Comparison of ENCODE assay signal across 15 cellular contexts in genomic region chr15:37130356-37130755, GRCh38. TPM values are rescaled to one million over a fixed set of nuclear protein-coding genes. Genes with fewer than 3 reads are reported as not detected.
DNase-seq lines count a peak whose midpoint lies in the region; ATAC-seq and TF ChIP-seq lines count a peak whose summit lies in the region.
"Had no signal": no experiment of that assay in that cellular context is flagged by ENCODE, and none has a peak within 500 bp of the region (broad histone marks: within the 10 kb centered on the region; RNA-seq: fewer than 3 reads in every experiment).

No MANE protein-coding gene starts in this region.

- no peak for TF ChIP-seq CTCF in SK-N-SH (IDR thresholded peaks at IDR 0.05)

- intact Hi-C loops in right cardiac atrium (cut with DNase I) = loop anchor here in 3 of 4 donors (5.0 to 10.0 kb wide), 3 partner anchors 246 to 626 kb away; no protein-coding TSS in a partner anchor

- peak in 1 of 2 experiments; percentile 31; a peak in 1 of 4 replicates for TF ChIP-seq EP300 in SK-N-SH (IDR thresholded peaks at IDR 0.05; ENCODE audit: borderline replicate concordance in 1 of 2, low read depth in 1 of 2, low read length in 1 of 2)

- H3K56ac ChIP-seq in mesendoderm (ENCODE audit: low read length) = no peak overlapping the region

- H3K4me2 ChIP-seq in SK-N-SH (no peak overlapping the region), mesendoderm (ENCODE audit: low read length) (no peak overlapping the region)

- no peaks in the 10 kb centered on the region for H3K79me1 ChIP-seq in mesendoderm (ENCODE audit: low read length)

- no peak overlapping the region for H3K9ac ChIP-seq in SK-N-SH
- no peak overlapping the region for H3K9ac ChIP-seq in mesendoderm (ENCODE audit: low read length)

- H3K9me2 ChIP-seq in SK-N-SH = no peaks in the 10 kb centered on the region

- DNase-seq in NCI-H82 (lab: John Stamatoyannopoulos, UW) = peak; percentile 21
- no peak for DNase-seq in NCI-H82 treated with DMSO at 0.1 percent for 48 hours (lab: John Stamatoyannopoulos, UW; ENCODE audit: unreplicated experiment)
- DNase-seq in SK-N-SH = no peak
- DNase-seq in mesendoderm = peak; percentile 77
- no peak for DNase-seq in effector CD8-positive, alpha-beta T cell (lab: John Stamatoyannopoulos, UW)
- no peak for DNase-seq in NCI-H187 treated with DMSO at 0.1 percent for 48 hours (lab: John Stamatoyannopoulos, UW)
- DNase-seq in right cardiac atrium = no peak
- DNase-seq in ureter (ENCODE audit: low spot score) = no peak
- DNase-seq: Calu3, DMS 273 treated with DMSO at 0.1 percent for 48 hours, GOT3, H9 had no signal

- H3K9me3 ChIP-seq in SK-N-SH = no peaks in the 10 kb centered on the region
- H3K9me3 ChIP-seq in right cardiac atrium (ENCODE audit: control insufficient read depth, low read length) = no peaks in the 10 kb centered on the region

- H2BK5ac ChIP-seq in mesendoderm (ENCODE audit: low read length) = no peak overlapping the region

- H4K20me1 ChIP-seq in SK-N-SH (ENCODE audit: insufficient read depth) = no peaks in the 10 kb centered on the region

- H3K4me1 ChIP-seq in SK-N-SH (ENCODE audit: control insufficient read depth in 1 of 2, insufficient read depth in 2 of 2, low read depth in 1 of 2, low read length in 1 of 2) (peaks cover 6 to 50% of the 10 kb centered on the region in 2 experiments; a peak in 2 of 4 replicates), mesendoderm (ENCODE audit: control insufficient read depth, low read depth, low read length) (no peaks in the 10 kb centered on the region), right cardiac atrium (ENCODE audit: control insufficient read depth, insufficient read depth, low read length) (no peaks in the 10 kb centered on the region)

- H3K79me2 ChIP-seq in SK-N-SH (ENCODE audit: insufficient read depth) (no peaks in the 10 kb centered on the region), mesendoderm (ENCODE audit: control insufficient read depth, insufficient read depth, low read length) (no peaks in the 10 kb centered on the region)

- no peak overlapping the region for H3K4ac ChIP-seq in mesendoderm (ENCODE audit: low read depth, low read length)

- H2BK15ac ChIP-seq in mesendoderm (replicated peaks; ENCODE audit: low read depth) = no peak overlapping the region

- CTCF ChIA-PET in SK-N-SH (lab: Yijun Ruan, JAX) = interaction anchor here (1.6 to 3.2 kb wide), 3 partner anchors 21 to 751 kb away, joined by 5 to 9 read pairs (median 7); no protein-coding TSS in a partner anchor

- no peak overlapping the region for H3K4me3 ChIP-seq in SK-N-SH (ENCODE audit: low read depth in 2 of 2, low read length in 1 of 2)
- H3K4me3 ChIP-seq in mesendoderm (ENCODE audit: low read length) = no peak overlapping the region
- H3K4me3 ChIP-seq in right cardiac atrium (ENCODE audit: low read length) = no peak overlapping the region
- H3K4me3 ChIP-seq: GM12878 had no signal

- H3K23ac ChIP-seq in mesendoderm (ENCODE audit: low read length) = no peak overlapping the region

- peaks cover 18% of the 10 kb centered on the region for H3F3A ChIP-seq in SK-N-SH (replicated peaks; ENCODE audit: insufficient read depth)

- no peak overlapping the region for H2AFZ ChIP-seq in SK-N-SH (ENCODE audit: low read depth)

- ATAC-seq in right cardiac atrium = no peak
- ATAC-seq: GM12878 had no signal

- no peaks in the 10 kb centered on the region for H3K27me3 ChIP-seq in SK-N-SH (ENCODE audit: insufficient read depth)
- H3K27me3 ChIP-seq in mesendoderm (ENCODE audit: insufficient read depth, low read length, poor library complexity) = no peaks in the 10 kb centered on the region
- no peaks in the 10 kb centered on the region for H3K27me3 ChIP-seq in right cardiac atrium (ENCODE audit: control insufficient read depth, insufficient read depth)

- no peak overlapping the region for H2BK120ac ChIP-seq in mesendoderm (ENCODE audit: low read depth, low read length)

- H3K27ac ChIP-seq in SK-N-SH (ENCODE audit: low read depth in 2 of 2, low read length in 1 of 2) = peak overlapping the region in 1 of 2 experiments; percentile 97; a peak in 2 of 4 replicates
- no peak overlapping the region for H3K27ac ChIP-seq in mesendoderm (ENCODE audit: low read depth, low read length)
- H3K27ac ChIP-seq in right cardiac atrium (ENCODE audit: low read length) = no peak overlapping the region
- H3K27ac ChIP-seq: 22Rv1 had no signal

- no peaks in the 10 kb centered on the region for H3K36me3 ChIP-seq in SK-N-SH (replicated peaks in 1 of 2; ENCODE audit: control insufficient read depth in 1 of 2, insufficient read depth in 2 of 2, low read length in 1 of 2)
- H3K36me3 ChIP-seq in mesendoderm (ENCODE audit: control insufficient read depth, insufficient read depth, low read length) = no peaks in the 10 kb centered on the region

- POLR2A ChIA-PET in SK-N-SH (lab: Yijun Ruan, JAX) = no interaction called here

- WGBS in SK-N-SH (ENCODE audit: low lambda C conversion rate) = 52% methylated on average over 4 of the region's 4 CpGs
- no CpG with 5 or more reads among the region's 4 CpGs for WGBS in mesendoderm (ENCODE audit: extremely low coverage, insufficient coverage, low lambda C conversion rate)
- WGBS in right cardiac atrium = 67% methylated on average over 4 of the region's 4 CpGs

- TF ChIP-seq RAD21 in SK-N-SH (IDR thresholded peaks at IDR 0.05; ENCODE audit: low read length) = no peak

- H2AK5ac ChIP-seq in mesendoderm (ENCODE audit: low read length) = no peak overlapping the region

- H3K18ac ChIP-seq in mesendoderm (ENCODE audit: low read length) = no peak overlapping the region

- no peak overlapping the region for H4K5ac ChIP-seq in mesendoderm (ENCODE audit: low read length)

- H4K8ac ChIP-seq in mesendoderm (ENCODE audit: low read depth, low read length) = no peak overlapping the region

TF ChIP-seq in SK-N-SH, 30 proteins besides CTCF, POLR2A, EP300 and RAD21:
- TF ChIP-seq RFX5 (IDR thresholded peaks at IDR 0.05; ENCODE audit: low read length) = no peak
- TF ChIP-seq TCF12 (IDR thresholded peaks at IDR 0.05) = peak; percentile 42; the same call in 1 of the 2 replicates
- no peak for TF ChIP-seq TEAD4 (IDR thresholded peaks at IDR 0.05; ENCODE audit: borderline replicate concordance, insufficient read depth)
- no peak for TF ChIP-seq RCOR1 (IDR thresholded peaks at IDR 0.05; ENCODE audit: low read length)
- TF ChIP-seq SIN3A (IDR thresholded peaks at IDR 0.05; ENCODE audit: borderline replicate concordance, low read depth, low read length) = no peak
- TF ChIP-seq USF2 (IDR thresholded peaks at IDR 0.05; ENCODE audit: borderline replicate concordance, low read depth, low read length) = no peak
- TF ChIP-seq, protein P1, sequence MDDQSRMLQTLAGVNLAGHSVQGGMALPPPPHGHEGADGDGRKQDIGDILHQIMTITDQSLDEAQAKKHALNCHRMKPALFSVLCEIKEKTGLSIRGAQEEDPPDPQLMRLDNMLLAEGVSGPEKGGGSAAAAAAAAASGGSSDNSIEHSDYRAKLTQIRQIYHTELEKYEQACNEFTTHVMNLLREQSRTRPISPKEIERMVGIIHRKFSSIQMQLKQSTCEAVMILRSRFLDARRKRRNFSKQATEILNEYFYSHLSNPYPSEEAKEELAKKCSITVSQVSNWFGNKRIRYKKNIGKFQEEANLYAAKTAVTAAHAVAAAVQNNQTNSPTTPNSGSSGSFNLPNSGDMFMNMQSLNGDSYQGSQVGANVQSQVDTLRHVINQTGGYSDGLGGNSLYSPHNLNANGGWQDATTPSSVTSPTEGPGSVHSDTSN (IDR thresholded peaks at IDR 0.05) = peak; percentile 19
- no peak for TF ChIP-seq TAF1 (IDR thresholded peaks at IDR 0.05; ENCODE audit: borderline replicate concordance, low read depth, low read length)
- TF ChIP-seq FOXJ3 (CRISPR knock-in tag; IDR thresholded peaks at IDR 0.05) = no peak

RNA-seq across cellular contexts. Expression of gene MEIS2, which starts 30.0 kb away (rescaled TPM):
- polyA plus RNA-seq in SK-N-SH (2012; rRNA removed) = 120 and 146 TPM in 2 replicates
- 113 and 133 TPM in 2 replicates for polyA plus RNA-seq in SK-N-SH (2012; cell fraction: cytosol; rRNA removed)
- polyA plus RNA-seq in SK-N-SH (2012; cell fraction: nucleus; rRNA removed) = 253 and 311 TPM in 2 replicates
- 0.14 TPM for polyA plus RNA-seq in mesendoderm (2013, experiment 1 of 2)
- polyA plus RNA-seq in mesendoderm (2013, experiment 2 of 2) = 0.20 TPM
- total RNA-seq in right cardiac atrium = 10 to 100 TPM; 28.9 to 33.4 (median 31.0) TPM
- 14.8 TPM for polyA plus RNA-seq in right cardiac atrium
- total RNA-seq in ureter = 74.8 TPM
- polyA plus RNA-seq: IgD-negative memory B cell had no signal

Comparison
In these comparisons a context has a peak if more than half of its experiments do, and no peak if none do; other contexts are left out.
1. DNase-seq: peak in NCI-H82 (single experiment) and mesendoderm (single experiment); none in NCI-H82 treated with DMSO at 0.1 percent for 48 hours (single experiment), SK-N-SH (single experiment), effector CD8-positive, alpha-beta T cell (single experiment), NCI-H187 treated with DMSO at 0.1 percent for 48 hours (single experiment), right cardiac atrium (0 of 3) and ureter (single experiment).